Comparison of ENCODE assay signal across 7 cellular contexts in the genomic region with DNA sequence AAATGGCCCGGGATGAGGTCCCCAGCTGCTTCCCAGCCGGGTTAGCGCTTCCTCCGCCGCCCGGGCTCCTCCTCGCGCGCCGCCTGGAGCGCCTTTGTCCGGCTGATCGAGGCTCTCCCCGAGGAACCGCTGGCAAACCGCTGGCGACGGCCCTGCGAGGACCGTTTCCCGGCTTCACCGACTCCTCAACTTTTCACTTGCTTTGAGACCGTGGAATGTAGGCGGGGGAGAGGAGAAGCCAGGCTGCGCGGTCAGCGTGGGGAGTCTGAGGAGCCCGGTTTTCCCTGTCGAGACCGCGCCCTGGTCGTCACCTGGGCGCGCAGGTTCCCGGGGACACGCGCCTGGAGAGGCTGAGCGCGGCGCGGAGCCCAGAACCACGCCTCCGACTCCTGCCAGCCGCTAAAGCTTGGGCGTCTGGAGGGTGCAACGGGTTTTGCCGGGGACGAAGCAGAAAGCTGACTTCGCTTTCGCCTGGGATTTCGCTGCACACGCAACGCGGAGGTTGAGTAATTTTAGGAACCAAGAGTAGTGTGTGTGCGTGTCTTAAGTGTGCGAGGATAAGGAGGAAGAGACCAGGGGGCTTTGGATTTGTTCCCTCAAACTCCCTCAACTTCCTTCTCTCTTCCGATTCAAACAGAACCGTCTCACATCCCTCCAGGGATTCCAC. TPM values are rescaled to one million over a fixed set of nuclear protein-coding genes. Genes with fewer than 3 reads are reported as not detected.
DNase-seq lines count a peak whose midpoint lies in the region; ATAC-seq and TF ChIP-seq lines count a peak whose summit lies in the region.

No MANE protein-coding gene starts in this region.

- TF ChIP-seq CTCF in GM10266 (IDR thresholded peaks at IDR 0.05; ENCODE audit: control insufficient read depth, insufficient read depth, low read depth, missing control alignments): no peak
- no peak for TF ChIP-seq CTCF in colonic mucosa (IDR thresholded peaks at IDR 0.05)
- TF ChIP-seq CTCF in left lung (IDR thresholded peaks at IDR 0.05): no peak

- peak overlapping the region; percentile 96 for H3K27ac ChIP-seq in colonic mucosa
- H3K27ac ChIP-seq in left lung: peak overlapping the region; percentile 87 to 95

- ATAC-seq in GM21786 (IDR thresholded peaks at IDR 0.05; ENCODE audit: unreplicated experiment) (peak; percentile 24), left lung (peak; percentile 72)

- peak overlapping the region; percentile 52 to 68 for H3K9ac ChIP-seq in colonic mucosa (ENCODE audit: low read depth in 2 of 2, low read length in 2 of 2)

- peak overlapping the region; percentile 92 for H3K4me3 ChIP-seq in colonic mucosa
- H3K4me3 ChIP-seq in left lung: peak overlapping the region; percentile 63 to 82

- H3K9me3 ChIP-seq in colonic mucosa: no peaks in the 10 kb centered on the region
- no peaks in the 10 kb centered on the region for H3K9me3 ChIP-seq in left lung

- H3K27me3 ChIP-seq in colonic mucosa (no peaks in the 10 kb centered on the region), left lung (peaks cover 0 to 20% of the 10 kb centered on the region in 2 donors)

- H3K36me3 ChIP-seq in colonic mucosa (no peaks in the 10 kb centered on the region), left lung (no peaks in the 10 kb centered on the region)

- intact Hi-C loops in colonic mucosa (cut with DNase I) (loop anchor here (5.0 kb wide), 1 partner anchor 79 kb away; the partner anchor contains the start of gene VWA8), left lung (cut with DNase I) (loop anchor here in 1 of 2 donors (10.0 kb wide), 1 partner anchor 376 kb away; no protein-coding TSS in a partner anchor)

- DNase-seq in GM10266 (ENCODE audit: extremely low spot score) (peak; percentile 47), LoVo (ENCODE audit: low spot score) (peak; percentile 72), UCSD-AML1 (lab: John Stamatoyannopoulos, UW; ENCODE audit: unreplicated experiment) (peak; percentile 69), colonic mucosa (peak; percentile 71), left lung (peak; percentile 66 to 86)
- DNase-seq in stimulated activated CD4-positive, alpha-beta T cell treated with anti-CD3 and anti-CD28 coated beads, Interleukin-4, amount 100 ng/mL, for 24 hours: peak; percentile 53

- H3K4me1 ChIP-seq in colonic mucosa (no peaks in the 10 kb centered on the region), left lung (peaks cover 4 to 24% of the 10 kb centered on the region in 2 donors)

RNA-seq across cellular contexts. Expression of gene DGKH, which starts 7.3 kb away (rescaled TPM):
- 10 to 100 TPM; 15.5 to 17.9 TPM for total RNA-seq in colonic mucosa
- 10 to 100 TPM; 15.4 to 17.1 TPM for total RNA-seq in left lung

Comparison
In these comparisons a context has a peak if more than half of its experiments do, and no peak if none do; other contexts are left out.
1. Peak in every context shown above with its lines: DNase-seq, ATAC-seq, H3K4me3 ChIP-seq and H3K27ac ChIP-seq.